Comparison of ENCODE assay signal across 18 cellular contexts in genomic region chr10:14408139-14408538, GRCh38.
DNase-seq lines count a peak whose midpoint lies in the region; ATAC-seq and TF ChIP-seq lines count a peak whose summit lies in the region.
"Had no signal": no experiment of that assay in that cellular context is flagged by ENCODE, and none has a peak within 500 bp of the region (broad histone marks: within the 10 kb centered on the region; RNA-seq: fewer than 3 reads in every experiment).

No MANE protein-coding gene starts in this region.

- peaks cover 25% of the 10 kb centered on the region for H3K4me1 ChIP-seq in MM.1S (ENCODE audit: low read length)
- H3K4me1 ChIP-seq: BE2C had no signal

- no peak for TF ChIP-seq CTCF in MM.1S (IDR thresholded peaks at IDR 0.05; ENCODE audit: low read length)
- TF ChIP-seq CTCF in chondrocyte (IDR thresholded peaks at IDR 0.05) = no peak

- H3K9me2 ChIP-seq in MM.1S (replicated peaks; ENCODE audit: insufficient read depth, low read length) = no peaks in the 10 kb centered on the region

- H4K20me1 ChIP-seq in MM.1S (ENCODE audit: insufficient read depth, low read length) = no peaks in the 10 kb centered on the region

- no peaks in the 10 kb centered on the region for H3K27me3 ChIP-seq in MM.1S (replicated peaks; ENCODE audit: insufficient read depth, low read length)

- H3K4me3 Mint-ChIP-seq in chondrocyte (ENCODE audit: unreplicated experiment) = no peak overlapping the region
- no peak overlapping the region for H3K4me3 Mint-ChIP-seq in stimulated activated naive B cell treated with anti-CD40 and anti-IgM and Interleukin-4, amounts not matched to agents 10 μg/mL and 1 μg/mL and 100 μg/mL, for 72 hours
- H3K4me3 Mint-ChIP-seq: HFFc6 had no signal

- H3F3A ChIP-seq in MM.1S (ENCODE audit: insufficient read depth, low read length) = peaks cover 10% of the 10 kb centered on the region

- ATAC-seq in stimulated activated naive B cell treated with anti-CD40 and anti-IgM and Interleukin-4, amounts not matched to agents 10 μg/mL and 1 μg/mL and 100 μg/mL, for 72 hours (replicated peaks) = peak; percentile 57 to 62
- ATAC-seq in GM18907 (IDR thresholded peaks at IDR 0.05; ENCODE audit: unreplicated experiment) = no peak
- ATAC-seq: Panc1 had no signal

- no peak overlapping the region for H2AFZ ChIP-seq in MM.1S (ENCODE audit: low read length)

- peaks cover 3% of the 10 kb centered on the region for H3K9me3 Mint-ChIP-seq in chondrocyte (ENCODE audit: low read depth)
- peaks cover 5 to 11% of the 10 kb centered on the region in 2 donors for H3K9me3 Mint-ChIP-seq in stimulated activated naive B cell treated with anti-CD40 and anti-IgM and Interleukin-4, amounts not matched to agents 10 μg/mL and 1 μg/mL and 100 μg/mL, for 72 hours
- H3K9me3 Mint-ChIP-seq: HFFc6 had no signal

- H3K36me3 ChIP-seq in MM.1S (replicated peaks; ENCODE audit: insufficient read depth, low read length) = no peaks in the 10 kb centered on the region
- H3K36me3 ChIP-seq: BE2C had no signal

- H3K36me3 Mint-ChIP-seq in chondrocyte (ENCODE audit: low read depth) = no peaks in the 10 kb centered on the region
- no peaks in the 10 kb centered on the region for H3K36me3 Mint-ChIP-seq in stimulated activated naive B cell treated with anti-CD40 and anti-IgM and Interleukin-4, amounts not matched to agents 10 μg/mL and 1 μg/mL and 100 μg/mL, for 72 hours

- H3K79me2 ChIP-seq in MM.1S (ENCODE audit: low read length) = no peaks in the 10 kb centered on the region

- no peak overlapping the region for H3K27ac ChIP-seq in MM.1S (ENCODE audit: low read length)

- no peaks in the 10 kb centered on the region for H3K27me3 Mint-ChIP-seq in chondrocyte (ENCODE audit: low read depth)
- peaks cover 20 to 26% of the 10 kb centered on the region in 2 donors for H3K27me3 Mint-ChIP-seq in stimulated activated naive B cell treated with anti-CD40 and anti-IgM and Interleukin-4, amounts not matched to agents 10 μg/mL and 1 μg/mL and 100 μg/mL, for 72 hours

- H3K27ac Mint-ChIP-seq in chondrocyte (ENCODE audit: unreplicated experiment) = peak overlapping the region; percentile 66
- H3K27ac Mint-ChIP-seq in stimulated activated naive B cell treated with anti-CD40 and anti-IgM and Interleukin-4, amounts not matched to agents 10 μg/mL and 1 μg/mL and 100 μg/mL, for 72 hours = no peak overlapping the region
- H3K27ac Mint-ChIP-seq: HFFc6 had no signal

- H3K9me3 ChIP-seq in MM.1S (replicated peaks; ENCODE audit: insufficient read depth, low read length) = no peaks in the 10 kb centered on the region
- H3K9me3 ChIP-seq: BE2C had no signal

- no peak overlapping the region for H3K4me3 ChIP-seq in MM.1S (ENCODE audit: low read length)

- DNase-seq in SIG-M5 treated with dmso at 0.1 percent for 504 hours (lab: John Stamatoyannopoulos, UW; ENCODE audit: unreplicated experiment) (peak; percentile 7), SIG-M5 (lab: John Stamatoyannopoulos, UW) (no peak), MM.1S (peak; percentile 16), chondrocyte (ENCODE audit: low spot score) (no peak), germinal center (ENCODE audit: low spot score) (no peak), SKM-1 treated with dmso at 0.1 percent for 144 hours (lab: John Stamatoyannopoulos, UW; ENCODE audit: unreplicated experiment) (no peak)
- DNase-seq in stimulated activated naive B cell treated with anti-CD40 and anti-IgM and Interleukin-4, amounts not matched to agents 10 μg/mL and 1 μg/mL and 100 μg/mL, for 72 hours = no peak
- DNase-seq: BE2C, DMS79, H7, HFFc6, KBM-7, NCI-H1092 treated with DMSO at 0.1 percent for 48 hours, NCI-H510A, NCI-H82, SW 1271 had no signal

- H3K4me2 ChIP-seq in MM.1S (ENCODE audit: low read depth, low read length) = no peak overlapping the region

- H3K9ac ChIP-seq in MM.1S (ENCODE audit: low read length) = no peak overlapping the region

- peaks cover 79% of the 10 kb centered on the region for H3K4me1 Mint-ChIP-seq in chondrocyte (ENCODE audit: low read depth)
- H3K4me1 Mint-ChIP-seq in stimulated activated naive B cell treated with anti-CD40 and anti-IgM and Interleukin-4, amounts not matched to agents 10 μg/mL and 1 μg/mL and 100 μg/mL, for 72 hours = peaks cover 15 to 22% of the 10 kb centered on the region in 2 donors

Comparison
In these comparisons a context has a peak if more than half of its experiments do, and no peak if none do; other contexts are left out.
1. DNase-seq: peak in SIG-M5 treated with dmso at 0.1 percent for 504 hours (single experiment) and MM.1S (single experiment); none in SIG-M5 (single experiment), chondrocyte (single experiment), stimulated activated naive B cell treated with anti-CD40 and anti-IgM and Interleukin-4, amounts not matched to agents 10 μg/mL and 1 μg/mL and 100 μg/mL, for 72 hours (single experiment), germinal center (single experiment) and SKM-1 treated with dmso at 0.1 percent for 144 hours (single experiment).